29 cellular contexts compared by ENCODE assay signal in the genomic region with DNA sequence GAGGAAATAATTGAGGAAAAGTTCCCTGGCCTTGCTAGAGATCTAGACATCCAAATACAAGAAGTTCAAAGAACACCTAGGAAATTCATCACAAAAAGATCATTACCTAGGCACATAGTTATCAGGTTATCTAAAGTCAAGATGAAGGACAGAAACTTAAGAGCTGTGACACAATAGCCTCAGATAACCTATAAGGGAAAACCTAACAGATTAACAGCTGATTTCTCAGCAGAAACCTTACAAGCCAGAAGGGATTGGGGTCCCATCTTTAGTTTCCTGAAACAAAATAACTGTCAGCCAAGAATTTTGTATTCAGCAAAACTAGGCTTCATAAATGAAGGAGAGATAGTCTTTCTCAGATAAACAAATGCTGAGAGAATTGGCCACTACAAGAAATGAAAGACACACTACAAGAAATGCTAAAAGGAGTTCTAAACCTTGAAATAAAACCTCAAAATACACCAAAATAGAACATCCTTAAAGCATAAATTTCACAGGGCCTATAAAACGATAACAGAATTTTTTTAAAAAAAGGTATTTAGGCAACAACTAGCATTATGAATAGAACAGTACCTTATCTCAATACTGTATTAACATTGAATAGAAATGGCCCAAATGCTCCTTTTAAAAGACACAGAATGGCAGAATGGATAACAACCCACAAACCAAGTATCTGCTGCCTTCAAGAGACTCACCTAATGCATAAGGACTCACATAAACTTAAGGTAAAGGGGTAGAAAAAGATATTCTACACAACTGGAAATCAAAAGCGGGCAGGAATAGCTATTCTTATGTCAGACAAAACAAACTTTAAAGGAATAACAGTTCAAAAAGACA.
"Had no signal": no experiment of that assay in that cellular context is flagged by ENCODE, and none has a peak within 500 bp of the region (broad histone marks: within the 10 kb centered on the region; RNA-seq: fewer than 3 reads in every experiment).

No MANE protein-coding gene starts in this region.

- H3K27ac ChIP-seq: left lung, lower lobe of right lung, pancreas, prostate gland, sigmoid colon, spleen, tibial nerve, uterus had no signal

- H3K4me1 Mint-ChIP-seq: neural crest cell had no signal

- FAIRE-seq: kidney had no signal

- H3K4me3 ChIP-seq: left lung, lower lobe of right lung, pancreas, prostate gland, sigmoid colon, spleen, tibial nerve, uterus had no signal

- DNase-seq: hypothalamus; immature natural killer cell; kidney; left colon; left lung; lower lobe of right lung; mammary epithelial cell; mesenchymal stem cell; naive thymus-derived CD8-positive, alpha-beta T cell; nucleus accumbens; pancreas; posterior cingulate gyrus; retina; right cardiac atrium; sigmoid colon; small intestine; spleen; stimulated activated CD4-positive, alpha-beta T cell treated with anti-CD3 and anti-CD28 coated beads, Interleukin-4, amount 100 ng/mL, for 4 hours; stimulated activated CD8-positive, alpha-beta memory T cell treated with anti-CD3 and anti-CD28 coated beads, Interleukin-4, amount 100 ng/mL, for 48 hours; stimulated activated naive CD4-positive, alpha-beta T cell treated with Interleukin-2 at 50 U/mL for 16 hours; stimulated activated naive CD8-positive, alpha-beta T cell treated with anti-CD3 and anti-CD28 coated beads, Interleukin-15, amount 100 ng/mL, for 72 hours; substantia nigra; uterus had no signal

- H3K27me3 Mint-ChIP-seq: naive thymus-derived CD8-positive, alpha-beta T cell; stimulated activated memory B cell treated with anti-CD40 and anti-IgM and Interleukin-4, amounts not matched to agents 10 μg/mL and 1 μg/mL and 100 μg/mL, for 72 hours; stimulated activated naive CD8-positive, alpha-beta T cell treated with anti-CD3 and anti-CD28 coated beads, Interleukin-15, amount 100 ng/mL, for 72 hours; type B pancreatic cell had no signal

- H3K4me1 ChIP-seq: left lung, lower lobe of right lung, pancreas, prostate gland, sigmoid colon, tibial nerve, uterus had no signal

- H3K27me3 ChIP-seq: left lung, pancreas, sigmoid colon, spleen, tibial nerve, uterus had no signal

- H3K4me3 Mint-ChIP-seq: immature natural killer cell; naive thymus-derived CD8-positive, alpha-beta T cell; nephron; neural crest cell; stimulated activated memory B cell treated with anti-CD40 and anti-IgM and Interleukin-4, amounts not matched to agents 10 μg/mL and 1 μg/mL and 100 μg/mL, for 72 hours; stimulated activated naive CD8-positive, alpha-beta T cell treated with anti-CD3 and anti-CD28 coated beads, Interleukin-15, amount 100 ng/mL, for 72 hours; type B pancreatic cell had no signal

- H3K36me3 ChIP-seq: left lung, lower lobe of right lung, pancreas, prostate gland, sigmoid colon, uterus had no signal

- ATAC-seq: left colon; left lung; lower lobe of right lung; naive thymus-derived CD8-positive, alpha-beta T cell; pancreas; right cardiac atrium; stimulated activated memory B cell treated with anti-CD40 and anti-IgM and Interleukin-4, amounts not matched to agents 10 μg/mL and 1 μg/mL and 100 μg/mL, for 72 hours; stimulated activated naive CD8-positive, alpha-beta T cell treated with anti-CD3 and anti-CD28 coated beads, Interleukin-15, amount 100 ng/mL, for 72 hours had no signal

- H3K9me3 ChIP-seq: pancreas, prostate gland, uterus had no signal

- H3K27ac Mint-ChIP-seq: immature natural killer cell; naive thymus-derived CD8-positive, alpha-beta T cell; nephron; stimulated activated memory B cell treated with anti-CD40 and anti-IgM and Interleukin-4, amounts not matched to agents 10 μg/mL and 1 μg/mL and 100 μg/mL, for 72 hours; stimulated activated naive CD8-positive, alpha-beta T cell treated with anti-CD3 and anti-CD28 coated beads, Interleukin-15, amount 100 ng/mL, for 72 hours; type B pancreatic cell had no signal
